8 cellular contexts compared by ENCODE assay signal in genomic region chr3:32818431-32819085, GRCh38. TPM values are rescaled to one million over a fixed set of nuclear protein-coding genes. Genes with fewer than 3 reads are reported as not detected.
DNase-seq lines count a peak whose midpoint lies in the region; ATAC-seq and TF ChIP-seq lines count a peak whose summit lies in the region.

No MANE protein-coding gene starts in this region.

- peaks cover 26% of the 10 kb centered on the region for H3K4me1 Mint-ChIP-seq in activated CD4-positive, alpha-beta T cell treated with anti-CD3 and anti-CD28 coated beads for 36 hours
- peaks cover 31% of the 10 kb centered on the region for H3K4me1 Mint-ChIP-seq in activated B cell treated with CpG ODN at 0.5 μM for 24 hours
- peaks cover 37% of the 10 kb centered on the region for H3K4me1 Mint-ChIP-seq in stimulated activated memory B cell treated with anti-CD40 and anti-IgM and Interleukin-4, amounts not matched to agents 10 μg/mL and 1 μg/mL and 100 μg/mL, for 72 hours

- no peak for TF ChIP-seq CTCF in activated B cell treated with CpG ODN at 0.5 μM for 24 hours (IDR thresholded peaks at IDR 0.05)

- CTCF ChIA-PET in activated CD4-positive, alpha-beta T cell treated with anti-CD3 and anti-CD28 coated beads for 36 hours (lab: Charles Lee), result no interaction called here
- CTCF ChIA-PET in activated B cell treated with CpG ODN at 0.5 μM for 24 hours (lab: Charles Lee), result no interaction called here

- peak; percentile 30 for DNase-seq in activated CD4-positive, alpha-beta T cell treated with anti-CD3 and anti-CD28 coated beads for 36 hours
- no peak for DNase-seq in activated CD4-positive, alpha-beta T cell treated with anti-CD3 and anti-CD28 coated beads for 4 hours
- peak; percentile 15 for DNase-seq in activated B cell treated with CpG ODN at 0.5 μM for 24 hours
- no peak for DNase-seq in NCI-H2081 (lab: John Stamatoyannopoulos, UW)
- DNase-seq in occipital lobe (lab: John Stamatoyannopoulos, UW), result no peak

- no peaks in the 10 kb centered on the region for H3K9me3 Mint-ChIP-seq in activated CD4-positive, alpha-beta T cell treated with anti-CD3 and anti-CD28 coated beads for 36 hours (ENCODE audit: low read depth)
- no peaks in the 10 kb centered on the region for H3K9me3 Mint-ChIP-seq in activated B cell treated with CpG ODN at 0.5 μM for 24 hours
- no peaks in the 10 kb centered on the region for H3K9me3 Mint-ChIP-seq in stimulated activated memory B cell treated with anti-CD40 and anti-IgM and Interleukin-4, amounts not matched to agents 10 μg/mL and 1 μg/mL and 100 μg/mL, for 72 hours

- no peak overlapping the region for H3K27ac Mint-ChIP-seq in activated CD4-positive, alpha-beta T cell treated with anti-CD3 and anti-CD28 coated beads for 36 hours
- H3K27ac Mint-ChIP-seq in activated B cell treated with CpG ODN at 0.5 μM for 24 hours, result no peak overlapping the region
- H3K27ac Mint-ChIP-seq in stimulated activated memory B cell treated with anti-CD40 and anti-IgM and Interleukin-4, amounts not matched to agents 10 μg/mL and 1 μg/mL and 100 μg/mL, for 72 hours, result no peak overlapping the region

- intact Hi-C loops in activated CD4-positive, alpha-beta T cell treated with anti-CD3 and anti-CD28 coated beads for 36 hours (cut with DNase I, micrococcal nuclease), result loop anchor here (5.0 to 10.0 kb wide), 3 partner anchors 116 to 399 kb away; partner anchors contain the start of genes GLB1 (in 1 of the 2), SUSD5 (in 1 of the 2) and TMPPE (in 1 of the 2)
- intact Hi-C loops in activated B cell treated with CpG ODN at 0.5 μM for 24 hours (cut with micrococcal nuclease), result no loop called here

- H3K9me3 ChIP-seq in iPS-18c (ENCODE audit: control insufficient read depth, insufficient read depth, low read length), result peaks cover 3% of the 10 kb centered on the region

- H3K36me3 Mint-ChIP-seq in activated CD4-positive, alpha-beta T cell treated with anti-CD3 and anti-CD28 coated beads for 36 hours (ENCODE audit: low read depth), result no peaks in the 10 kb centered on the region
- H3K36me3 Mint-ChIP-seq in activated B cell treated with CpG ODN at 0.5 μM for 24 hours (ENCODE audit: low read depth), result no peaks in the 10 kb centered on the region
- no peaks in the 10 kb centered on the region for H3K36me3 Mint-ChIP-seq in stimulated activated memory B cell treated with anti-CD40 and anti-IgM and Interleukin-4, amounts not matched to agents 10 μg/mL and 1 μg/mL and 100 μg/mL, for 72 hours

- H3K4me3 Mint-ChIP-seq in activated CD4-positive, alpha-beta T cell treated with anti-CD3 and anti-CD28 coated beads for 36 hours, result peak overlapping the region; percentile 34
- H3K4me3 Mint-ChIP-seq in activated B cell treated with CpG ODN at 0.5 μM for 24 hours, result peak overlapping the region; percentile 41
- peak overlapping the region; percentile 34 for H3K4me3 Mint-ChIP-seq in stimulated activated memory B cell treated with anti-CD40 and anti-IgM and Interleukin-4, amounts not matched to agents 10 μg/mL and 1 μg/mL and 100 μg/mL, for 72 hours

- peak overlapping the region; percentile 93 for H3K4me3 ChIP-seq in iPS-18c (ENCODE audit: insufficient read depth, low read depth, low read length)

- POLR2A ChIA-PET in activated CD4-positive, alpha-beta T cell treated with anti-CD3 and anti-CD28 coated beads for 36 hours (lab: Charles Lee), result no interaction called here
- POLR2A ChIA-PET in activated B cell treated with CpG ODN at 0.5 μM for 24 hours (lab: Charles Lee), result no interaction called here

- peaks cover 44% of the 10 kb centered on the region for H3K27me3 Mint-ChIP-seq in activated CD4-positive, alpha-beta T cell treated with anti-CD3 and anti-CD28 coated beads for 36 hours
- H3K27me3 Mint-ChIP-seq in activated B cell treated with CpG ODN at 0.5 μM for 24 hours, result peaks cover 49% of the 10 kb centered on the region
- peaks cover 81% of the 10 kb centered on the region for H3K27me3 Mint-ChIP-seq in stimulated activated memory B cell treated with anti-CD40 and anti-IgM and Interleukin-4, amounts not matched to agents 10 μg/mL and 1 μg/mL and 100 μg/mL, for 72 hours

- no peak for ATAC-seq in activated CD4-positive, alpha-beta T cell treated with anti-CD3 and anti-CD28 coated beads for 36 hours
- ATAC-seq in activated B cell treated with CpG ODN at 0.5 μM for 24 hours (ENCODE audit: low read depth), result no peak
- ATAC-seq in stimulated activated memory B cell treated with anti-CD40 and anti-IgM and Interleukin-4, amounts not matched to agents 10 μg/mL and 1 μg/mL and 100 μg/mL, for 72 hours, result no peak
- ATAC-seq in HG03460 (IDR thresholded peaks at IDR 0.05; ENCODE audit: unreplicated experiment), result no peak

RNA-seq across cellular contexts. Expression of gene TRIM71, which starts 0.8 kb away (rescaled TPM):
- under 1 TPM; 0.02 to 0.04 TPM for total RNA-seq in activated CD4-positive, alpha-beta T cell treated with anti-CD3 and anti-CD28 coated beads for 36 hours
- total RNA-seq in activated B cell treated with CpG ODN at 0.5 μM for 24 hours (not detected in 2 replicates), occipital lobe (2.5 TPM)

Comparison
In these comparisons a context has a peak if more than half of its experiments do, and no peak if none do; other contexts are left out.
1. DNase-seq: peak in activated CD4-positive, alpha-beta T cell treated with anti-CD3 and anti-CD28 coated beads for 36 hours (single experiment) and activated B cell treated with CpG ODN at 0.5 μM for 24 hours (single experiment); none in activated CD4-positive, alpha-beta T cell treated with anti-CD3 and anti-CD28 coated beads for 4 hours (0 of 2), NCI-H2081 (0 of 2) and occipital lobe (single experiment).
2. Peak in every context shown above with its lines, with median percentiles within 50 percentile points of each other: H3K4me3 Mint-ChIP-seq.